ENCODE assay signal across 8 cellular contexts in genomic region chr5:126656397-126657007, GRCh38. TPM values are rescaled to one million over a fixed set of nuclear protein-coding genes. Genes with fewer than 3 reads are reported as not detected.
DNase-seq lines count a peak whose midpoint lies in the region; ATAC-seq, FAIRE-seq and TF ChIP-seq lines count a peak whose summit lies in the region.

No MANE protein-coding gene starts in this region.

- H3K9me3 Mint-ChIP-seq in brain = peaks cover 0 to under 1% (median 0%) of the 10 kb centered on the region in 5 experiments

- DNase-seq in AG09319 (ENCODE audit: extremely low read depth, low read depth) = no peak
- peak; percentile 9 for DNase-seq in GM04504 (ENCODE audit: low read depth)
- DNase-seq in NCI-H2227 (lab: John Stamatoyannopoulos, UW; ENCODE audit: unreplicated experiment) = peak; percentile 51
- no peak for DNase-seq in left lobe of liver (ENCODE audit: low spot score)
- peak; percentile 42 for DNase-seq in urothelium cell line (ENCODE audit: low spot score)
- no peak for DNase-seq in left cardiac atrium

- intact Hi-C loops in left cardiac atrium (cut with DNase I) = loop anchor here (5.0 kb wide), 1 partner anchor 126 kb away; no protein-coding TSS in a partner anchor

- no peak for FAIRE-seq in urothelium cell line (lab: Jason Lieb, UNC)

- ATAC-seq in left lobe of liver (peak; percentile 75), HG02571 (IDR thresholded peaks at IDR 0.05; ENCODE audit: unreplicated experiment) (no peak), left cardiac atrium (no peak)

- no peak overlapping the region for H3K4me3 Mint-ChIP-seq in brain

- H3K27me3 Mint-ChIP-seq in brain = peaks cover 4% of the 10 kb centered on the region

- peak overlapping the region in 1 of 5 experiments; percentile 5 for H3K27ac Mint-ChIP-seq in brain

- H3K36me3 Mint-ChIP-seq in brain = no peaks in the 10 kb centered on the region

- peaks cover 2% of the 10 kb centered on the region for H3K4me1 Mint-ChIP-seq in brain

- TF ChIP-seq CTCF in AG09319 (IDR thresholded peaks at IDR 0.05; ENCODE audit: low read depth, low read length) = peak; percentile 88
- peak; percentile 85 to 87 for TF ChIP-seq CTCF in brain (conservative IDR thresholded peaks at IDR 0.05)

RNA-seq across cellular contexts. Expression of gene PHAX, which starts 55.8 kb away (rescaled TPM):
- polyA plus RNA-seq in brain (ENCODE audit: insufficient read depth, low read depth, low replicate concordance) = 22.0 TPM
- total RNA-seq in left lobe of liver (13.6 TPM), left cardiac atrium (10 to 100 TPM; 30.3 to 34.8 TPM)

Comparison
In these comparisons a context has a peak if more than half of its experiments do, and no peak if none do; other contexts are left out.
1. DNase-seq: peak in GM04504 (single experiment), NCI-H2227 (single experiment) and urothelium cell line (single experiment); none in AG09319 (single experiment), left lobe of liver (single experiment) and left cardiac atrium (single experiment).